In genomic region chr10:113056468-113057021, GRCh38 we compare ENCODE assay signal across 11 cellular contexts.
DNase-seq lines count a peak whose midpoint lies in the region; ATAC-seq and TF ChIP-seq lines count a peak whose summit lies in the region.
"Had no signal": no experiment of that assay in that cellular context is flagged by ENCODE, and none has a peak within 500 bp of the region (broad histone marks: within the 10 kb centered on the region; RNA-seq: fewer than 3 reads in every experiment).

No MANE protein-coding gene starts in this region.

- DNase-seq in HT1080 (ENCODE audit: low read depth) (peak; percentile 91), astrocyte of the hippocampus (ENCODE audit: low read depth, low spot score) (peak; percentile 72), lower lobe of right lung (no peak), vagina (ENCODE audit: extremely low spot score in 2 of 2) (no peak), NCI-H2081 (lab: John Stamatoyannopoulos, UW) (no peak), cerebellum (ENCODE audit: low spot score) (no peak)
- no peak for DNase-seq in stimulated activated naive CD8-positive, alpha-beta T cell treated with anti-CD3 and anti-CD28 coated beads, Interleukin-15, amount 100 ng/mL, for 72 hours
- DNase-seq: adrenal gland, heart right ventricle, natural killer cell, NCI-H1105 had no signal

- peaks cover 74% of the 10 kb centered on the region for H3K4me1 ChIP-seq in lower lobe of right lung
- H3K4me1 ChIP-seq in vagina: peaks cover 75% of the 10 kb centered on the region

- TF ChIP-seq CTCF in lower lobe of right lung (IDR thresholded peaks at IDR 0.05) (no peak), vagina (IDR thresholded peaks at IDR 0.05) (no peak)

- H3K4me3 ChIP-seq in lower lobe of right lung (no peak overlapping the region), vagina (no peak overlapping the region)
- H3K4me3 ChIP-seq: adrenal gland, heart right ventricle had no signal

- H3K4me3 Mint-ChIP-seq in stimulated activated naive CD8-positive, alpha-beta T cell treated with anti-CD3 and anti-CD28 coated beads, Interleukin-15, amount 100 ng/mL, for 72 hours: no peak overlapping the region
- H3K4me3 Mint-ChIP-seq: natural killer cell had no signal

- peaks cover 7% of the 10 kb centered on the region for H3K4me1 Mint-ChIP-seq in stimulated activated naive CD8-positive, alpha-beta T cell treated with anti-CD3 and anti-CD28 coated beads, Interleukin-15, amount 100 ng/mL, for 72 hours

- ATAC-seq in lower lobe of right lung: no peak
- ATAC-seq in stimulated activated naive CD8-positive, alpha-beta T cell treated with anti-CD3 and anti-CD28 coated beads, Interleukin-15, amount 100 ng/mL, for 72 hours: no peak
- ATAC-seq: natural killer cell had no signal

- no peaks in the 10 kb centered on the region for H3K9me3 Mint-ChIP-seq in stimulated activated naive CD8-positive, alpha-beta T cell treated with anti-CD3 and anti-CD28 coated beads, Interleukin-15, amount 100 ng/mL, for 72 hours
- H3K9me3 Mint-ChIP-seq: natural killer cell had no signal

- no peak for TF ChIP-seq POLR2A in vagina (IDR thresholded peaks at IDR 0.05)

- H3K27ac ChIP-seq in lower lobe of right lung (peak overlapping the region; percentile 26), vagina (peak overlapping the region; percentile 34)

- no peaks in the 10 kb centered on the region for H3K27me3 ChIP-seq in lower lobe of right lung (ENCODE audit: low read depth)
- no peaks in the 10 kb centered on the region for H3K27me3 ChIP-seq in vagina
- H3K27me3 ChIP-seq: adrenal gland, heart right ventricle had no signal

- no peaks in the 10 kb centered on the region for H3K36me3 ChIP-seq in lower lobe of right lung
- H3K36me3 ChIP-seq in vagina: no peaks in the 10 kb centered on the region
- H3K36me3 ChIP-seq: adrenal gland, heart right ventricle had no signal

- intact Hi-C loops in lower lobe of right lung (cut with DNase I): no loop called here
- intact Hi-C loops in vagina (cut with DNase I): no loop called here

- H3K27ac Mint-ChIP-seq in stimulated activated naive CD8-positive, alpha-beta T cell treated with anti-CD3 and anti-CD28 coated beads, Interleukin-15, amount 100 ng/mL, for 72 hours: no peak overlapping the region
- H3K27ac Mint-ChIP-seq: natural killer cell had no signal

- H3K9me3 ChIP-seq in lower lobe of right lung (no peaks in the 10 kb centered on the region), vagina (no peaks in the 10 kb centered on the region)
- H3K9me3 ChIP-seq: adrenal gland, heart right ventricle had no signal

- peaks cover 26% of the 10 kb centered on the region for H3K27me3 Mint-ChIP-seq in stimulated activated naive CD8-positive, alpha-beta T cell treated with anti-CD3 and anti-CD28 coated beads, Interleukin-15, amount 100 ng/mL, for 72 hours

Comparison
In these comparisons a context has a peak if more than half of its experiments do, and no peak if none do; other contexts are left out.
1. DNase-seq: peak in HT1080 (single experiment) and astrocyte of the hippocampus (single experiment); none in lower lobe of right lung (single experiment), vagina (0 of 2), NCI-H2081 (0 of 2), stimulated activated naive CD8-positive, alpha-beta T cell treated with anti-CD3 and anti-CD28 coated beads, Interleukin-15, amount 100 ng/mL, for 72 hours (0 of 2) and cerebellum (single experiment).